23 cellular contexts compared by ENCODE assay signal in genomic region chr2:149235837-149236236, GRCh38.
"Had no signal": no experiment of that assay in that cellular context is flagged by ENCODE, and none has a peak within 500 bp of the region (broad histone marks: within the 10 kb centered on the region; RNA-seq: fewer than 3 reads in every experiment).

No MANE protein-coding gene starts in this region.

- H3K4me1 Mint-ChIP-seq: naive B cell; natural killer cell; stimulated activated effector memory CD8-positive, alpha-beta T cell treated with anti-CD3 and anti-CD28 coated beads, Interleukin-12 subunit alpha, Interleukin-12 subunit beta, amount 100 ng/mL, for 72 hours had no signal

- H3K4me3 Mint-ChIP-seq: mesothelial cell of epicardium; naive B cell; natural killer cell; stimulated activated effector memory CD8-positive, alpha-beta T cell treated with anti-CD3 and anti-CD28 coated beads, Interleukin-12 subunit alpha, Interleukin-12 subunit beta, amount 100 ng/mL, for 72 hours; stimulated activated naive CD8-positive, alpha-beta T cell treated with anti-CD3 and anti-CD28 coated beads, Interleukin-15, Interleukin-2, amounts not matched to agents 100 ng/mL and 50 ng/mL, for 24 hours; type B pancreatic cell had no signal

- H3K36me3 ChIP-seq: heart left ventricle, left lung, ovary, prostate gland, spleen, tibial nerve, uterus had no signal

- H3K27ac Mint-ChIP-seq: mesothelial cell of epicardium; naive B cell; natural killer cell; stimulated activated effector memory CD8-positive, alpha-beta T cell treated with anti-CD3 and anti-CD28 coated beads, Interleukin-12 subunit alpha, Interleukin-12 subunit beta, amount 100 ng/mL, for 72 hours; stimulated activated naive CD8-positive, alpha-beta T cell treated with anti-CD3 and anti-CD28 coated beads, Interleukin-15, Interleukin-2, amounts not matched to agents 100 ng/mL and 50 ng/mL, for 24 hours; type B pancreatic cell had no signal

- DNase-seq: heart left ventricle; islet precursor cell; left lung; mesendoderm; naive B cell; natural killer cell; ovary; retina; right cardiac atrium; spleen; stimulated activated CD4-positive, alpha-beta T cell treated with anti-CD3 and anti-CD28 coated beads, Interleukin-4, amount 100 ng/mL, for 24 hours; stimulated activated naive CD4-positive, alpha-beta T cell; substantia nigra; uterus had no signal

- ATAC-seq: heart left ventricle; left lung; natural killer cell; right cardiac atrium; sciatic nerve; stimulated activated effector memory CD8-positive, alpha-beta T cell treated with anti-CD3 and anti-CD28 coated beads, Interleukin-12 subunit alpha, Interleukin-12 subunit beta, amount 100 ng/mL, for 72 hours had no signal

- H3K4me3 ChIP-seq: heart left ventricle, left lung, lung, ovary, prostate gland, skin epidermis, spleen, tibial nerve, uterus had no signal

- H3K4me1 ChIP-seq: heart left ventricle, left lung, prostate gland, spleen, tibial nerve, uterus had no signal

- H3K9me3 ChIP-seq: heart left ventricle, left lung, ovary, prostate gland, spleen, tibial nerve, uterus had no signal

- H3K27ac ChIP-seq: heart left ventricle, left lung, ovary, prostate gland, skin epidermis, spleen, tibial nerve, uterus had no signal

- H3K36me3 Mint-ChIP-seq: mesothelial cell of epicardium; naive B cell; natural killer cell; stimulated activated effector memory CD8-positive, alpha-beta T cell treated with anti-CD3 and anti-CD28 coated beads, Interleukin-12 subunit alpha, Interleukin-12 subunit beta, amount 100 ng/mL, for 72 hours; type B pancreatic cell had no signal

- H3K27me3 Mint-ChIP-seq: type B pancreatic cell had no signal

- H3K9me3 Mint-ChIP-seq: stimulated activated effector memory CD8-positive, alpha-beta T cell treated with anti-CD3 and anti-CD28 coated beads, Interleukin-12 subunit alpha, Interleukin-12 subunit beta, amount 100 ng/mL, for 72 hours had no signal

- H3K27me3 ChIP-seq: left lung, ovary, spleen, tibial nerve, uterus had no signal
